12 cellular contexts compared by ENCODE assay signal in genomic region chr2:64637931-64638330, GRCh38. TPM values are rescaled to one million over a fixed set of nuclear protein-coding genes. Genes with fewer than 3 reads are reported as not detected.
DNase-seq lines count a peak whose midpoint lies in the region; ATAC-seq and TF ChIP-seq lines count a peak whose summit lies in the region.
"Had no signal": no experiment of that assay in that cellular context is flagged by ENCODE, and none has a peak within 500 bp of the region (broad histone marks: within the 10 kb centered on the region; RNA-seq: fewer than 3 reads in every experiment).

No MANE protein-coding gene starts in this region.

- H3K4me1 ChIP-seq in breast epithelium: peaks cover 0 to 3% of the 10 kb centered on the region in 2 donors
- peaks cover 3 to 53% (median 7%) of the 10 kb centered on the region in 4 donors for H3K4me1 ChIP-seq in transverse colon

- TF ChIP-seq CTCF in MCF 10A (IDR thresholded peaks at IDR 0.05; ENCODE audit: unreplicated experiment): no peak
- TF ChIP-seq CTCF in breast epithelium (IDR thresholded peaks at IDR 0.05): no peak
- TF ChIP-seq CTCF in glutamatergic neuron (IDR thresholded peaks at IDR 0.05; ENCODE audit: partially characterized antibody, unreplicated experiment): no peak
- no peak for TF ChIP-seq CTCF in transverse colon (IDR thresholded peaks at IDR 0.05)

- POLR2A ChIA-PET in MCF 10A (lab: Yijun Ruan, JAX) (interaction anchor here (1.4 to 12.6 kb wide), 5 partner anchors 9 to 113 kb away, joined by 4 to 216 read pairs (median 14); partner anchors contain the start of gene SERTAD2), T-cell (lab: Charles Lee) (no interaction called here)

- H3K4me3 ChIP-seq in breast epithelium (no peak overlapping the region), transverse colon (no peak overlapping the region)

- CTCF ChIA-PET in MCF 10A (lab: Yijun Ruan, JAX): interaction anchor here (0.6 to 1.1 kb wide), 2 partner anchors 51 to 195 kb away, joined by 3 read pairs; no protein-coding TSS in a partner anchor
- CTCF ChIA-PET in T-cell (lab: Charles Lee): interaction anchor here in 1 of 2 donors (1.4 kb wide), 1 partner anchor 8 kb away, joined by 3 read pairs; no protein-coding TSS in a partner anchor

- BruUV-seq in MCF 10A (replicated peaks; lab: Mats Ljungman, UMichigan): no TSS peak

- H3K4me1 Mint-ChIP-seq in MCF 10A (ENCODE audit: insufficient read depth, unreplicated experiment) (peaks cover 26% of the 10 kb centered on the region), T-cell (peaks cover 62 to 74% (median 66%) of the 10 kb centered on the region in 3 donors), glutamatergic neuron (ENCODE audit: low read depth, unreplicated experiment) (peaks cover 68% of the 10 kb centered on the region)

- H3K27ac Mint-ChIP-seq in MCF 10A (ENCODE audit: low read depth, unreplicated experiment) (peak overlapping the region; percentile 52), T-cell (peak overlapping the region; percentile 71 to 90), glutamatergic neuron (ENCODE audit: unreplicated experiment) (peak overlapping the region; percentile 63)

- H3K27me3 Mint-ChIP-seq in MCF 10A (ENCODE audit: insufficient read depth, unreplicated experiment) (no peaks in the 10 kb centered on the region), T-cell (no peaks in the 10 kb centered on the region), glutamatergic neuron (ENCODE audit: unreplicated experiment) (peaks cover 2% of the 10 kb centered on the region)

- DNase-seq in MCF 10A (ENCODE audit: unreplicated experiment) (peak; percentile 51), breast epithelium (ENCODE audit: low spot score in 2 of 2) (no peak), T-cell (no peak), glutamatergic neuron (no peak), transverse colon (no peak), SKM-1 treated with dmso at 0.1 percent for 144 hours (lab: John Stamatoyannopoulos, UW; ENCODE audit: unreplicated experiment) (no peak)
- no peak for DNase-seq in stimulated activated CD4-positive, alpha-beta T cell treated with anti-CD3 and anti-CD28 coated beads, Interleukin-4, amount 100 ng/mL, for 24 hours
- DNase-seq: activated CD4-positive, alpha-beta T cell treated with anti-CD3 and anti-CD28 coated beads for 1 hour; BE2C; kidney glomerular epithelial cell; NCI-H1436 had no signal

- H3K27ac ChIP-seq in breast epithelium (peak overlapping the region in 1 of 2 donors; percentile 14), transverse colon (peak overlapping the region in 3 of 4 donors; percentile 7 to 38 (median 17))

- H3K36me3 Mint-ChIP-seq in MCF 10A (ENCODE audit: insufficient read depth, unreplicated experiment) (peaks cover 31% of the 10 kb centered on the region), T-cell (peaks cover 13% of the 10 kb centered on the region), glutamatergic neuron (ENCODE audit: unreplicated experiment) (no peaks in the 10 kb centered on the region)

- in situ Hi-C loops in transverse colon (cut with MboI; ENCODE audit: low pct_ligation_motif_present in 1 of 4, low pct_unique_long_range_greater_than_20kb in 1 of 4, low sequenced_read_pairs in 3 of 4): loop anchor here in 1 of 4 donors (25.0 kb wide), 1 partner anchor 399 kb away; no protein-coding TSS in a partner anchor

- H3K4me3 Mint-ChIP-seq in MCF 10A (ENCODE audit: unreplicated experiment): no peak overlapping the region
- H3K4me3 Mint-ChIP-seq in T-cell: peak overlapping the region in 1 of 3 donors; percentile 50
- H3K4me3 Mint-ChIP-seq in glutamatergic neuron (ENCODE audit: unreplicated experiment): no peak overlapping the region

- no peaks in the 10 kb centered on the region for H3K9me3 Mint-ChIP-seq in MCF 10A (ENCODE audit: unreplicated experiment)
- H3K9me3 Mint-ChIP-seq in T-cell: no peaks in the 10 kb centered on the region
- peaks cover 3% of the 10 kb centered on the region for H3K9me3 Mint-ChIP-seq in glutamatergic neuron (ENCODE audit: unreplicated experiment)

- no peaks in the 10 kb centered on the region for H3K36me3 ChIP-seq in breast epithelium
- peaks cover 0 to 15% (median 0%) of the 10 kb centered on the region in 4 donors for H3K36me3 ChIP-seq in transverse colon

- ATAC-seq in T-cell (replicated peaks in 1 of 4) (no peak), HG03378 (IDR thresholded peaks at IDR 0.05; ENCODE audit: unreplicated experiment) (no peak)

- H3K27me3 ChIP-seq in breast epithelium: no peaks in the 10 kb centered on the region
- H3K27me3 ChIP-seq in transverse colon: no peaks in the 10 kb centered on the region
- H3K27me3 ChIP-seq: BE2C had no signal

- no peaks in the 10 kb centered on the region for H3K9me3 ChIP-seq in breast epithelium
- no peaks in the 10 kb centered on the region for H3K9me3 ChIP-seq in transverse colon
- H3K9me3 ChIP-seq: BE2C had no signal

- intact Hi-C loops in MCF 10A (cut with micrococcal nuclease): no loop called here
- intact Hi-C loops in breast epithelium (cut with DNase I; ENCODE audit: low total_unique reads): no loop called here
- intact Hi-C loops in transverse colon (cut with DNase I; ENCODE audit: low total_unique reads): no loop called here

- 90 to 94% methylated on average over 5 of the region's 5 CpGs for WGBS in transverse colon (ENCODE audit: low coverage in 1 of 2), 2 donors

- no peak for TF ChIP-seq EP300 in transverse colon (IDR thresholded peaks at IDR 0.05; ENCODE audit: low read depth)

- TF ChIP-seq POLR2A in breast epithelium (IDR thresholded peaks at IDR 0.05) (no peak), transverse colon (IDR thresholded peaks at IDR 0.05) (no peak)

RNA-seq across cellular contexts. Expression of gene SERTAD2, which starts 15.8 kb away (rescaled TPM):
- total RNA-seq in MCF 10A (2022): 15.0 and 21.6 TPM in 2 replicates
- total RNA-seq in breast epithelium: 10 to 100 TPM; 12.8 to 20.0 (median 17.0) TPM
- total RNA-seq in T-cell: 10 to 100 TPM; 22.8 to 39.7 (median 27.4) TPM
- total RNA-seq in glutamatergic neuron (ENCODE audit: unreplicated experiment): 15.7 TPM
- 10 to 100 TPM in 3 of 4 donors, 1 to 10 TPM in 1; 5.4 to 22.1 (median 13.2) TPM for total RNA-seq in transverse colon
